ENCODE assay signal across 13 cellular contexts in the genomic region with DNA sequence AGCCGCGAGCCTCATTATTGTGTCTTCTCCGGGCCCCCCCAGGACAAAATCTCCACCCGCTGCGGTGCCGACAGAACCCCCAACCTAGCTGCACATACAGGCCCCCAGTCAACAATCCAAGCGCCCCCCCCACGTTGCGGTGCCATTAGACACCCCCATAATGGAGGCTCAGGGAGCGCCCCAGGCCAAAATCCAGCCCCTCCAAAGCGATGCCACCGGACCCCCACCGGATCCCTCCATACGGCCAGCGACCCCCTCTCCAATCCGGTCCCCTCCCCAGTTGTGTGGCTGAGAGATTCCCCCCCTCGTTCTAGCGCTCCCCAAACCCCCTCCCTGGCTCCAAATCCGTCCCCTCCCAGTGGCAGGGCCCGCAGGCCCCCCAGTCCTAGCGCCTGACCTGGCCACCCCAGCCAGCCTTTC. TPM values are rescaled to one million over a fixed set of nuclear protein-coding genes. Genes with fewer than 3 reads are reported as not detected.
DNase-seq lines count a peak whose midpoint lies in the region; ATAC-seq, FAIRE-seq and TF ChIP-seq lines count a peak whose summit lies in the region.
"Had no signal": no experiment of that assay in that cellular context is flagged by ENCODE, and none has a peak within 500 bp of the region (broad histone marks: within the 10 kb centered on the region; RNA-seq: fewer than 3 reads in every experiment).

No MANE protein-coding gene starts in this region.

- no peaks in the 10 kb centered on the region for H3K9me3 Mint-ChIP-seq in neural progenitor cell
- no peaks in the 10 kb centered on the region for H3K9me3 Mint-ChIP-seq in activated naive CD4-positive, alpha-beta T cell treated with anti-CD3 and anti-CD28 coated beads, Interleukin-2, amount 10 ng/mL, durations not matched to agents 7 days and 5 days
- H3K9me3 Mint-ChIP-seq: stimulated activated effector memory CD8-positive, alpha-beta T cell treated with anti-CD3 and anti-CD28 coated beads, Interleukin-12 subunit alpha, Interleukin-12 subunit beta, amount 100 ng/mL, for 72 hours had no signal

- H3K27ac ChIP-seq in left ventricle myocardium inferior (replicated peaks) = no peak overlapping the region
- no peak overlapping the region for H3K27ac ChIP-seq in endothelial cell of umbilical vein (ENCODE audit: insufficient read depth, low read depth, low read length)
- H3K27ac ChIP-seq in neural progenitor cell = no peak overlapping the region

- FAIRE-seq in endothelial cell of umbilical vein (lab: Jason Lieb, UNC) = peak; percentile 42

- H3K27me3 ChIP-seq in left ventricle myocardium inferior (ENCODE audit: low read depth) = peaks cover 81% of the 10 kb centered on the region
- no peaks in the 10 kb centered on the region for H3K27me3 ChIP-seq in endothelial cell of umbilical vein (ENCODE audit: control insufficient read depth in 2 of 2, insufficient read depth in 2 of 2, low read length in 2 of 2)
- peaks cover 14% of the 10 kb centered on the region for H3K27me3 ChIP-seq in neural progenitor cell
- H3K27me3 ChIP-seq: adrenal gland, MG63 had no signal

- CTCF ChIA-PET in endothelial cell of umbilical vein (lab: Charles Lee) = interaction anchor here (0.7 to 3.4 kb wide), 5 partner anchors 13 to 111 kb away, joined by 3 to 18 read pairs (median 4); no protein-coding TSS in a partner anchor
- CTCF ChIA-PET in activated naive CD4-positive, alpha-beta T cell treated with anti-CD3 and anti-CD28 coated beads, Interleukin-2, amount 10 ng/mL, durations not matched to agents 7 days and 5 days (lab: Charles Lee) = interaction anchor here (1.3 kb wide), 1 partner anchor 56 kb away, joined by 3 read pairs; no protein-coding TSS in a partner anchor

- H4K20me1 ChIP-seq in endothelial cell of umbilical vein (replicated peaks; ENCODE audit: control insufficient read depth, extremely low read depth, insufficient read depth, low read length) = no peaks in the 10 kb centered on the region
- H4K20me1 ChIP-seq in neural progenitor cell (ENCODE audit: low read depth) = peaks cover 43% of the 10 kb centered on the region

- H3K79me2 ChIP-seq in endothelial cell of umbilical vein (ENCODE audit: control insufficient read depth, insufficient read depth, low read length) (no peaks in the 10 kb centered on the region), neural progenitor cell (ENCODE audit: low read depth) (peaks cover 40% of the 10 kb centered on the region)

- no peaks in the 10 kb centered on the region for H3K36me3 ChIP-seq in left ventricle myocardium inferior
- peaks cover 0 to 8% of the 10 kb centered on the region in 2 experiments for H3K36me3 ChIP-seq in endothelial cell of umbilical vein (ENCODE audit: control insufficient read depth in 2 of 2, extremely low read depth in 1 of 2, insufficient read depth in 2 of 2, low read length in 2 of 2)
- H3K36me3 ChIP-seq in neural progenitor cell = no peaks in the 10 kb centered on the region
- H3K36me3 ChIP-seq: adrenal gland, MG63 had no signal

- H3K4me3 ChIP-seq in left ventricle myocardium inferior (peak overlapping the region; percentile 61), endothelial cell of umbilical vein (replicated peaks in 1 of 3; ENCODE audit: insufficient read depth in 1 of 3, low read depth in 1 of 3, low read length in 3 of 3) (peak overlapping the region; percentile 48 to 90 (median 50)), neural progenitor cell (peak overlapping the region; percentile 87)
- H3K4me3 ChIP-seq: MG63 had no signal

- no peaks in the 10 kb centered on the region for H3K9me3 ChIP-seq in left ventricle myocardium inferior (replicated peaks)
- no peaks in the 10 kb centered on the region for H3K9me3 ChIP-seq in endothelial cell of umbilical vein (replicated peaks; ENCODE audit: control insufficient read depth, insufficient read depth, low read length)
- H3K9me3 ChIP-seq in neural progenitor cell (ENCODE audit: low read depth) = no peaks in the 10 kb centered on the region
- H3K9me3 ChIP-seq: adrenal gland, MG63 had no signal

- ATAC-seq in left cardiac atrium = no peak
- ATAC-seq: esophagus mucosa; stimulated activated effector memory CD8-positive, alpha-beta T cell treated with anti-CD3 and anti-CD28 coated beads, Interleukin-12 subunit alpha, Interleukin-12 subunit beta, amount 100 ng/mL, for 72 hours had no signal

- no peaks in the 10 kb centered on the region for H3K9me1 ChIP-seq in endothelial cell of umbilical vein (replicated peaks; ENCODE audit: control insufficient read depth, extremely low read depth, insufficient read depth, low read length)

- H3K36me3 Mint-ChIP-seq in neural progenitor cell = no peaks in the 10 kb centered on the region
- H3K36me3 Mint-ChIP-seq in activated naive CD4-positive, alpha-beta T cell treated with anti-CD3 and anti-CD28 coated beads, Interleukin-2, amount 10 ng/mL, durations not matched to agents 7 days and 5 days = no peaks in the 10 kb centered on the region

- POLR2A ChIA-PET in endothelial cell of umbilical vein (lab: Charles Lee) = no interaction called here

- no peak overlapping the region for H3K9ac ChIP-seq in endothelial cell of umbilical vein (replicated peaks; ENCODE audit: extremely low read depth, insufficient read depth, low read length)
- H3K9ac ChIP-seq in neural progenitor cell = no peak overlapping the region

- BruUV-seq in endothelial cell of umbilical vein (replicated peaks; lab: Mats Ljungman, UMichigan) = no TSS peak

- peak overlapping the region; percentile 89 for H3K4me3 Mint-ChIP-seq in neural progenitor cell
- H3K4me3 Mint-ChIP-seq in activated naive CD4-positive, alpha-beta T cell treated with anti-CD3 and anti-CD28 coated beads, Interleukin-2, amount 10 ng/mL, durations not matched to agents 7 days and 5 days = no peak overlapping the region

- DNase-seq in left ventricle myocardium inferior (no peak), left cardiac atrium (no peak), endothelial cell of umbilical vein (ENCODE audit: low read depth, low spot score) (no peak), neural progenitor cell (ENCODE audit: low spot score) (no peak), pons (ENCODE audit: low spot score) (no peak), NCI-H2196 (lab: John Stamatoyannopoulos, UW; ENCODE audit: unreplicated experiment) (no peak), middle frontal gyrus (ENCODE audit: extremely low spot score, low spot score) (no peak)
- DNase-seq in activated naive CD4-positive, alpha-beta T cell treated with anti-CD3 and anti-CD28 coated beads, Interleukin-2, amount 10 ng/mL, durations not matched to agents 7 days and 5 days = no peak
- DNase-seq: activated CD8-positive, alpha-beta memory T cell treated with anti-CD3 and anti-CD28 coated beads for 24 hours; MG63 had no signal

- H2AFZ ChIP-seq in endothelial cell of umbilical vein (ENCODE audit: low read depth, low read length) (no peak overlapping the region), neural progenitor cell (replicated peaks) (no peak overlapping the region)

- peaks cover 70% of the 10 kb centered on the region for H3F3A ChIP-seq in neural progenitor cell (ENCODE audit: low read depth)

- H3K27me3 Mint-ChIP-seq in neural progenitor cell (ENCODE audit: insufficient read depth, low read depth) = peaks cover 26% of the 10 kb centered on the region
- H3K27me3 Mint-ChIP-seq in activated naive CD4-positive, alpha-beta T cell treated with anti-CD3 and anti-CD28 coated beads, Interleukin-2, amount 10 ng/mL, durations not matched to agents 7 days and 5 days = peaks cover 97% of the 10 kb centered on the region

- H3K4me1 ChIP-seq in left ventricle myocardium inferior = peaks cover 27% of the 10 kb centered on the region
- peaks cover 20% of the 10 kb centered on the region for H3K4me1 ChIP-seq in endothelial cell of umbilical vein (ENCODE audit: control insufficient read depth, extremely low read depth, insufficient read depth, low read length)
- peaks cover 9% of the 10 kb centered on the region for H3K4me1 ChIP-seq in neural progenitor cell

- no peak overlapping the region for H3K27ac Mint-ChIP-seq in neural progenitor cell
- H3K27ac Mint-ChIP-seq in activated naive CD4-positive, alpha-beta T cell treated with anti-CD3 and anti-CD28 coated beads, Interleukin-2, amount 10 ng/mL, durations not matched to agents 7 days and 5 days = no peak overlapping the region
- H3K27ac Mint-ChIP-seq: stimulated activated effector memory CD8-positive, alpha-beta T cell treated with anti-CD3 and anti-CD28 coated beads, Interleukin-12 subunit alpha, Interleukin-12 subunit beta, amount 100 ng/mL, for 72 hours had no signal

- dilution Hi-C loops in endothelial cell of umbilical vein (cut with MboI; ENCODE audit: extremely low pct_ligation_motif_present, low sequenced_read_pairs) = no loop called here

- peaks cover 30% of the 10 kb centered on the region for H3K4me1 Mint-ChIP-seq in neural progenitor cell
- H3K4me1 Mint-ChIP-seq in activated naive CD4-positive, alpha-beta T cell treated with anti-CD3 and anti-CD28 coated beads, Interleukin-2, amount 10 ng/mL, durations not matched to agents 7 days and 5 days = peaks cover 7% of the 10 kb centered on the region

- H3K4me2 ChIP-seq in endothelial cell of umbilical vein (ENCODE audit: insufficient read depth, low read length) = peak overlapping the region; percentile 21
- peak overlapping the region; percentile 82 for H3K4me2 ChIP-seq in neural progenitor cell

- intact Hi-C loops in left ventricle myocardium inferior (cut with micrococcal nuclease) = no loop called here
- intact Hi-C loops in left cardiac atrium (cut with DNase I) = no loop called here
- intact Hi-C loops in endothelial cell of umbilical vein (cut with micrococcal nuclease) = no loop called here

- TF ChIP-seq POLR2A in endothelial cell of umbilical vein (IDR thresholded peaks at IDR 0.05; ENCODE audit: low read depth, low read length) = no peak

- TF ChIP-seq CTCF in left ventricle myocardium inferior (IDR thresholded peaks at IDR 0.05; ENCODE audit: borderline replicate concordance) (no peak), endothelial cell of umbilical vein (IDR thresholded peaks at IDR 0.05; ENCODE audit: extremely low read depth in 1 of 2, insufficient read depth in 1 of 2, low read depth in 1 of 2, low read length in 2 of 2) (no peak), neural progenitor cell (IDR thresholded peaks at IDR 0.05) (no peak)

RNA-seq across cellular contexts. Expression of gene SEMA6B, which starts 21.5 kb away (rescaled TPM):
- total RNA-seq in left ventricle myocardium inferior = 7.2 TPM
- 10 to 100 TPM; 15.0 to 24.8 TPM for total RNA-seq in left cardiac atrium
- 166 and 176 TPM in 2 replicates for total RNA-seq in endothelial cell of umbilical vein
- 97.8 and 108 TPM in 2 replicates for polyA plus RNA-seq in endothelial cell of umbilical vein
- polyA plus RNA-seq in endothelial cell of umbilical vein (2011; cell fraction: cytosol; rRNA removed) = 72.3 and 85.5 TPM in 2 replicates
- polyA plus RNA-seq in endothelial cell of umbilical vein (2011; cell fraction: nucleus; rRNA removed) = 63.8 and 64.4 TPM in 2 replicates
- polyA plus RNA-seq in endothelial cell of umbilical vein (2012) = 72.0 and 81.2 TPM in 2 replicates
- 110 and 142 TPM in 2 replicates for polyA minus RNA-seq in endothelial cell of umbilical vein
- polyA minus RNA-seq in endothelial cell of umbilical vein (2011; cell fraction: cytosol; rRNA and poly(A)+ RNA removed) = 0.31 TPM
- 30.1 and 46.2 TPM in 2 replicates for polyA minus RNA-seq in endothelial cell of umbilical vein (2011; cell fraction: nucleus; rRNA and poly(A)+ RNA removed)
- total RNA-seq in neural progenitor cell (ENCODE audit: low replicate concordance) = 22.6 and 82.3 TPM in 2 replicates

RNA-seq across cellular contexts. Expression of gene LRG1, which starts 41.1 kb away (rescaled TPM):
- 0.41 TPM for total RNA-seq in left ventricle myocardium inferior
- total RNA-seq in left cardiac atrium = 1 to 10 TPM in 1 of 2 donors, under 1 TPM in 1; 0.88 to 1.1 TPM
- total RNA-seq in endothelial cell of umbilical vein = 0.31 and 0.42 TPM in 2 replicates
- 0.21 and 0.24 TPM in 2 replicates for polyA plus RNA-seq in endothelial cell of umbilical vein
- 0.17 and 0.18 TPM in 2 replicates for polyA plus RNA-seq in endothelial cell of umbilical vein (2011; cell fraction: cytosol; rRNA removed)
- 0.24 and 0.26 TPM in 2 replicates for polyA plus RNA-seq in endothelial cell of umbilical vein (2011; cell fraction: nucleus; rRNA removed)
- 0.15 TPM in 1 of 2 replicates, not detected in the other for polyA plus RNA-seq in endothelial cell of umbilical vein (2012)
- polyA minus RNA-seq in endothelial cell of umbilical vein = 0.17 and 0.45 TPM in 2 replicates
- polyA minus RNA-seq in endothelial cell of umbilical vein (2011; cell fraction: cytosol; rRNA and poly(A)+ RNA removed) = not detected
- 0.24 TPM in 2 replicates for polyA minus RNA-seq in endothelial cell of umbilical vein (2011; cell fraction: nucleus; rRNA and poly(A)+ RNA removed)
- 0.19 TPM in 1 of 2 replicates, not detected in the other for total RNA-seq in neural progenitor cell (ENCODE audit: low replicate concordance)

RNA-seq across cellular contexts. Expression of gene PLIN5, which starts 45.9 kb away (rescaled TPM):
- total RNA-seq in left ventricle myocardium inferior (73.5 TPM), left cardiac atrium (10 to 100 TPM; 32.7 to 47.8 TPM), endothelial cell of umbilical vein (0.24 TPM in 1 of 2 replicates, not detected in the other), neural progenitor cell (ENCODE audit: low replicate concordance) (1.2 and 5.1 TPM in 2 replicates)
- 0.17 and 0.24 TPM in 2 replicates for polyA plus RNA-seq in endothelial cell of umbilical vein
- 0.05 and 0.18 TPM in 2 replicates for polyA plus RNA-seq in endothelial cell of umbilical vein (2011; cell fraction: cytosol; rRNA removed)
- polyA plus RNA-seq in endothelial cell of umbilical vein (2011; cell fraction: nucleus; rRNA removed) = 0.32 and 0.74 TPM in 2 replicates
- 0.13 TPM in 1 of 2 replicates, not detected in the other for polyA plus RNA-seq in endothelial cell of umbilical vein (2012)
- not detected in 2 replicates for polyA minus RNA-seq in endothelial cell of umbilical vein
- polyA minus RNA-seq in endothelial cell of umbilical vein (2011; cell fraction: cytosol; rRNA and poly(A)+ RNA removed) = not detected
- polyA minus RNA-seq in endothelial cell of umbilical vein (2011; cell fraction: nucleus; rRNA and poly(A)+ RNA removed) = 0.29 and 0.43 TPM in 2 replicates

RNA-seq across cellular contexts. Expression of gene TNFAIP8L1, which starts 58.3 kb away (rescaled TPM):
- total RNA-seq in left ventricle myocardium inferior (4.2 TPM), left cardiac atrium (1 to 10 TPM; 3.4 to 6.7 TPM), endothelial cell of umbilical vein (53.7 and 56.1 TPM in 2 replicates), neural progenitor cell (ENCODE audit: low replicate concordance) (8.2 and 15.2 TPM in 2 replicates)
- 40.0 and 44.8 TPM in 2 replicates for polyA plus RNA-seq in endothelial cell of umbilical vein
- polyA plus RNA-seq in endothelial cell of umbilical vein (2011; cell fraction: cytosol; rRNA removed) = 33.4 and 37.4 TPM in 2 replicates
- 19.3 and 19.4 TPM in 2 replicates for polyA plus RNA-seq in endothelial cell of umbilical vein (2011; cell fraction: nucleus; rRNA removed)
- 21.5 and 29.8 TPM in 2 replicates for polyA plus RNA-seq in endothelial cell of umbilical vein (2012)
- 32.6 and 35.4 TPM in 2 replicates for polyA minus RNA-seq in endothelial cell of umbilical vein
- polyA minus RNA-seq in endothelial cell of umbilical vein (2011; cell fraction: cytosol; rRNA and poly(A)+ RNA removed) = 1.2 TPM
- 15.8 and 24.1 TPM in 2 replicates for polyA minus RNA-seq in endothelial cell of umbilical vein (2011; cell fraction: nucleus; rRNA and poly(A)+ RNA removed)
